Comparison of ENCODE assay signal across 8 cellular contexts in genomic region chr10:116272497-116273221, GRCh38. TPM values are rescaled to one million over a fixed set of nuclear protein-coding genes. Genes with fewer than 3 reads are reported as not detected.
DNase-seq lines count a peak whose midpoint lies in the region; ATAC-seq and TF ChIP-seq lines count a peak whose summit lies in the region.
"Had no signal": no experiment of that assay in that cellular context is flagged by ENCODE, and none has a peak within 500 bp of the region (broad histone marks: within the 10 kb centered on the region; RNA-seq: fewer than 3 reads in every experiment).

GFRA1 (minus strand) TSS chr10:116273206; CDS start chr10:116272029, 1,177 bp downstream.

- intact Hi-C loops in Panc1 (cut with micrococcal nuclease; ENCODE audit: unreplicated experiment), result no loop called here

- H3K4me1 ChIP-seq in Panc1 (ENCODE audit: control insufficient read depth, insufficient read depth, low read length), result peaks cover 4% of the 10 kb centered on the region; the same call in 1 of the 2 replicates

- TF ChIP-seq CTCF in GM13977 (IDR thresholded peaks at IDR 0.05; ENCODE audit: extremely low read depth, insufficient read depth, missing control alignments) (no peak), Panc1 (IDR thresholded peaks at IDR 0.05) (no peak), fibroblast of the aortic adventitia (IDR thresholded peaks at IDR 0.05; ENCODE audit: insufficient read depth, low read length) (no peak), omental fat pad (IDR thresholded peaks at IDR 0.05) (no peak)

- ATAC-seq in Panc1 (0 out of 2 replicates have a peak, but pooled peaks have one; percentile 18), omental fat pad (ENCODE audit: low FRiP score) (peak; percentile 19), GM18909 (IDR thresholded peaks at IDR 0.05; ENCODE audit: poor library complexity, unreplicated experiment) (no peak), GM18519 (IDR thresholded peaks at IDR 0.05; ENCODE audit: low FRiP score, unreplicated experiment) (no peak)

- no TSS peak for BruUV-seq in Panc1 (replicated peaks; lab: Mats Ljungman, UMichigan)

- H3K9me3 ChIP-seq in Panc1 (ENCODE audit: control insufficient read depth, insufficient read depth, low read depth, low read length), result no peaks in the 10 kb centered on the region

- H3K36me3 ChIP-seq in Panc1 (ENCODE audit: control insufficient read depth, insufficient read depth, low read length), result no peaks in the 10 kb centered on the region; the same call in 1 of the 2 replicates

- H3K27ac ChIP-seq in Panc1 (ENCODE audit: low read length), result no peak within 1 kb of the TSS
- H3K27ac ChIP-seq: VCaP had no signal

- DNase-seq in GM13977 (ENCODE audit: low spot score) (peak; percentile 58), Panc1 (ENCODE audit: low read depth, low spot score) (no peak), fibroblast of the aortic adventitia (ENCODE audit: low read depth) (no peak), omental fat pad (ENCODE audit: low spot score) (no peak), SHP77 (lab: John Stamatoyannopoulos, UW) (no peak)

- CTCF ChIA-PET in Panc1 (lab: Charles Lee), result interaction anchor here (0.6 kb wide), 1 partner anchor 517 kb away, joined by 3 read pairs; no protein-coding TSS in a partner anchor

- in situ Hi-C loops in GM13977 (cut with MboI; ENCODE audit: low pct_unique_long_range_greater_than_20kb, low sequenced_read_pairs, unreplicated experiment) (no loop called here), Panc1 (cut with HindIII; ENCODE audit: low pct_unique_long_range_greater_than_20kb, low sequenced_read_pairs) (no loop called here)

- peaks cover 28% of the 10 kb centered on the region for H3K27me3 ChIP-seq in Panc1 (ENCODE audit: control insufficient read depth, insufficient read depth, low read length)

- H3K4me3 ChIP-seq in Panc1 (ENCODE audit: low read depth in 2 of 2, low read length in 2 of 2) (peak within 1 kb of the TSS; percentile 41 to 62), fibroblast of the aortic adventitia (ENCODE audit: low read depth, low read length) (peak within 1 kb of the TSS; percentile 39)

- POLR2A ChIA-PET in Panc1 (lab: Charles Lee), result no interaction called here

RNA-seq across cellular contexts. Expression of gene GFRA1, which starts in this region (rescaled TPM):
- total RNA-seq in Panc1 (2021; ENCODE audit: unreplicated experiment) (0.10 TPM), fibroblast of the aortic adventitia (ENCODE audit: low replicate concordance) (0.18 and 0.49 TPM in 2 replicates), omental fat pad (100 to 1,000 TPM in 1 of 4 donors, 10 to 100 TPM in 3; 35.2 to 142 (median 61.8) TPM)
- not detected for polyA plus RNA-seq in Panc1 (2012; ENCODE audit: insufficient read length)

Comparison
In these comparisons a context has a peak if more than half of its experiments do, and no peak if none do; other contexts are left out.
1. RNA of gene GFRA1 (total RNA-seq): 35.2 to 142 TPM in omental fat pad; 0.18 to 0.49 TPM in fibroblast of the aortic adventitia and 0.10 TPM in Panc1 (single experiment); every median in the first group is over 10 times any median in the second.
2. Peak in ATAC-seq and H3K4me3 ChIP-seq in Panc1; RNA of the gene not detected or under 1 TPM.